ENCODE assay signal across 1 cellular context in the genomic region with DNA sequence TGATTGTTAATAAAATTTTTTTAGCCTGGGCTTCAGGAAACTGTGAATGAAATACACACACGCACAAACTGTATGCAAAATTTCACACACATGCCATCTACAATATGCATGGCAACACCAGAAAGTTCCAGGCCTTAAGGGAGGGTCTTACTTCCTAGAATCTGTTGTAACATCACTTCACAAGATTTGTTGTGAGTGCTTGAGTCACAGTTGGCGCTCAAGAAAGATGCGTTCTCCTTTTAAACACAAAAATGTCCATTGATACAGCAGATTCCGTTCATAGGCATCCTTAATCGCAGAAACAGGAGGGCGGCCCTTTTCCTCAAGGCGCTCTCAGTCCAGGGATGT.
TF ChIP-seq lines count a peak whose summit lies in the region.

No MANE protein-coding gene starts in this region.

TF ChIP-seq in HepG2, 621 proteins besides CTCF, POLR2A, EP300 and RAD21 (continued from another document):
- no peak for TF ChIP-seq ESRRA (CRISPR knock-in tag; IDR thresholded peaks at IDR 0.05; ENCODE audit: low read depth)
- no peak for TF ChIP-seq GATAD1 (CRISPR knock-in tag; IDR thresholded peaks at IDR 0.05)
- TF ChIP-seq SNAI1 (CRISPR knock-in tag; IDR thresholded peaks at IDR 0.05; ENCODE audit: borderline replicate concordance) = no peak
- TF ChIP-seq, protein P1, sequence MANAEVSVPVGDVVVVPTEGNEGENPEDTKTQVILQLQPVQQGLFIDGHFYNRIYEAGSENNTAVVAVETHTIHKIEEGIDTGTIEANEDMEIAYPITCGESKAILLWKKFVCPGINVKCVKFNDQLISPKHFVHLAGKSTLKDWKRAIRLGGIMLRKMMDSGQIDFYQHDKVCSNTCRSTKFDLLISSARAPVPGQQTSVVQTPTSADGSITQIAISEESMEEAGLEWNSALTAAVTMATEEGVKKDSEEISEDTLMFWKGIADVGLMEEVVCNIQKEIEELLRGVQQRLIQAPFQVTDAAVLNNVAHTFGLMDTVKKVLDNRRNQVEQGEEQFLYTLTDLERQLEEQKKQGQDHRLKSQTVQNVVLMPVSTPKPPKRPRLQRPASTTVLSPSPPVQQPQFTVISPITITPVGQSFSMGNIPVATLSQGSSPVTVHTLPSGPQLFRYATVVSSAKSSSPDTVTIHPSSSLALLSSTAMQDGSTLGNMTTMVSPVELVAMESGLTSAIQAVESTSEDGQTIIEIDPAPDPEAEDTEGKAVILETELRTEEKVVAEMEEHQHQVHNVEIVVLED (CRISPR knock-in tag; IDR thresholded peaks at IDR 0.05; ENCODE audit: borderline replicate concordance) = no peak
- no peak for TF ChIP-seq TCF7L2 (IDR thresholded peaks at IDR 0.05; ENCODE audit: low read depth, low read length)
- no peak for TF ChIP-seq FLYWCH1 (CRISPR knock-in tag; IDR thresholded peaks at IDR 0.05)
- no peak for TF ChIP-seq ZSCAN12 (CRISPR knock-in tag; IDR thresholded peaks at IDR 0.05)
- TF ChIP-seq, protein P2, sequence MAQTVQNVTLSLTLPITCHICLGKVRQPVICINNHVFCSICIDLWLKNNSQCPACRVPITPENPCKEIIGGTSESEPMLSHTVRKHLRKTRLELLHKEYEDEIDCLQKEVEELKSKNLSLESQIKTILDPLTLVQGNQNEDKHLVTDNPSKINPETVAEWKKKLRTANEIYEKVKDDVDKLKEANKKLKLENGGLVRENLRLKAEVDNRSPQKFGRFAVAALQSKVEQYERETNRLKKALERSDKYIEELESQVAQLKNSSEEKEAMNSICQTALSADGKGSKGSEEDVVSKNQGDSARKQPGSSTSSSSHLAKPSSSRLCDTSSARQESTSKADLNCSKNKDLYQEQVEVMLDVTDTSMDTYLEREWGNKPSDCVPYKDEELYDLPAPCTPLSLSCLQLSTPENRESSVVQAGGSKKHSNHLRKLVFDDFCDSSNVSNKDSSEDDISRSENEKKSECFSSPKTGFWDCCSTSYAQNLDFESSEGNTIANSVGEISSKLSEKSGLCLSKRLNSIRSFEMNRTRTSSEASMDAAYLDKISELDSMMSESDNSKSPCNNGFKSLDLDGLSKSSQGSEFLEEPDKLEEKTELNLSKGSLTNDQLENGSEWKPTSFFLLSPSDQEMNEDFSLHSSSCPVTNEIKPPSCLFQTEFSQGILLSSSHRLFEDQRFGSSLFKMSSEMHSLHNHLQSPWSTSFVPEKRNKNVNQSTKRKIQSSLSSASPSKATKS (CRISPR knock-in tag; IDR thresholded peaks at IDR 0.05) = no peak
- TF ChIP-seq NR2F6 (IDR thresholded peaks at IDR 0.05) = peak; percentile 21; the same call in 1 of the 2 replicates
- TF ChIP-seq NR2F6 (CRISPR knock-in tag; IDR thresholded peaks at IDR 0.05) = no peak
- 0 out of 2 replicates have a peak, but pooled peaks have one; percentile 7 for TF ChIP-seq JUN (CRISPR knock-in tag; IDR thresholded peaks at IDR 0.05)
- TF ChIP-seq KLF11 (CRISPR knock-in tag; IDR thresholded peaks at IDR 0.05) = no peak
- TF ChIP-seq, protein P3, sequence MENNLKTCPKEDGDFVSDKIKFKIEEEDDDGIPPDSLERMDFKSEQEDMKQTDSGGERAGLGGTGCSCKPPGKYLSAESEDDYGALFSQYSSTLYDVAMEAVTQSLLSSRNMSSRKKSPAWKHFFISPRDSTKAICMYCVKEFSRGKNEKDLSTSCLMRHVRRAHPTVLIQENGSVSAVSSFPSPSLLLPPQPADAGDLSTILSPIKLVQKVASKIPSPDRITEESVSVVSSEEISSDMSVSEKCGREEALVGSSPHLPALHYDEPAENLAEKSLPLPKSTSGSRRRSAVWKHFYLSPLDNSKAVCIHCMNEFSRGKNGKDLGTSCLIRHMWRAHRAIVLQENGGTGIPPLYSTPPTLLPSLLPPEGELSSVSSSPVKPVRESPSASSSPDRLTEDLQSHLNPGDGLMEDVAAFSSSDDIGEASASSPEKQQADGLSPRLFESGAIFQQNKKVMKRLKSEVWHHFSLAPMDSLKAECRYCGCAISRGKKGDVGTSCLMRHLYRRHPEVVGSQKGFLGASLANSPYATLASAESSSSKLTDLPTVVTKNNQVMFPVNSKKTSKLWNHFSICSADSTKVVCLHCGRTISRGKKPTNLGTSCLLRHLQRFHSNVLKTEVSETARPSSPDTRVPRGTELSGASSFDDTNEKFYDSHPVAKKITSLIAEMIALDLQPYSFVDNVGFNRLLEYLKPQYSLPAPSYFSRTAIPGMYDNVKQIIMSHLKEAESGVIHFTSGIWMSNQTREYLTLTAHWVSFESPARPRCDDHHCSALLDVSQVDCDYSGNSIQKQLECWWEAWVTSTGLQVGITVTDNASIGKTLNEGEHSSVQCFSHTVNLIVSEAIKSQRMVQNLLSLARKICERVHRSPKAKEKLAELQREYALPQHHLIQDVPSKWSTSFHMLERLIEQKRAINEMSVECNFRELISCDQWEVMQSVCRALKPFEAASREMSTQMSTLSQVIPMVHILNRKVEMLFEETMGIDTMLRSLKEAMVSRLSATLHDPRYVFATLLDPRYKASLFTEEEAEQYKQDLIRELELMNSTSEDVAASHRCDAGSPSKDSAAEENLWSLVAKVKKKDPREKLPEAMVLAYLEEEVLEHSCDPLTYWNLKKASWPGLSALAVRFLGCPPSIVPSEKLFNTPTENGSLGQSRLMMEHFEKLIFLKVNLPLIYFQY (CRISPR knock-in tag; IDR thresholded peaks at IDR 0.05; ENCODE audit: borderline replicate concordance) = no peak
- no peak for TF ChIP-seq ELF4 (CRISPR knock-in tag; IDR thresholded peaks at IDR 0.05; ENCODE audit: borderline replicate concordance)
- no peak for TF ChIP-seq KDM5A (IDR thresholded peaks at IDR 0.05; ENCODE audit: borderline replicate concordance, low read length)
- TF ChIP-seq TARDBP (CRISPR knock-in tag; IDR thresholded peaks at IDR 0.05) = no peak
- no peak for TF ChIP-seq WIZ (CRISPR knock-in tag; IDR thresholded peaks at IDR 0.05)
- no peak for TF ChIP-seq ZNF230 (CRISPR knock-in tag; IDR thresholded peaks at IDR 0.05)
- TF ChIP-seq ZNF570 (CRISPR knock-in tag; IDR thresholded peaks at IDR 0.05; ENCODE audit: borderline replicate concordance) = 0 out of 2 replicates have a peak, but pooled peaks have one; percentile 8
- no peak for TF ChIP-seq PTBP1 (IDR thresholded peaks at IDR 0.05; ENCODE audit: low read depth, low read length, poor library complexity, severe bottlenecking)
- no peak for TF ChIP-seq ZNF34 (CRISPR knock-in tag; IDR thresholded peaks at IDR 0.05; ENCODE audit: borderline replicate concordance)
- no peak for TF ChIP-seq ARHGAP35 (CRISPR knock-in tag; IDR thresholded peaks at IDR 0.05; ENCODE audit: borderline replicate concordance)
- no peak for TF ChIP-seq NFE2L1 (CRISPR knock-in tag; IDR thresholded peaks at IDR 0.05; ENCODE audit: borderline replicate concordance)
- no peak for TF ChIP-seq ZNF775 (CRISPR knock-in tag; IDR thresholded peaks at IDR 0.05; ENCODE audit: borderline replicate concordance)
- TF ChIP-seq ZNF567 (CRISPR knock-in tag; IDR thresholded peaks at IDR 0.05; ENCODE audit: borderline replicate concordance) = no peak
- TF ChIP-seq ZNF552 (CRISPR knock-in tag; IDR thresholded peaks at IDR 0.05; ENCODE audit: borderline replicate concordance) = no peak
- no peak for TF ChIP-seq ZNF256 (CRISPR knock-in tag; conservative IDR thresholded peaks at IDR 0.05)
- TF ChIP-seq ZFP36L1 (CRISPR knock-in tag; IDR thresholded peaks at IDR 0.05) = 0 out of 2 replicates have a peak, but pooled peaks have one; percentile 5
- no peak for TF ChIP-seq CENPX (CRISPR knock-in tag; IDR thresholded peaks at IDR 0.05)
- TF ChIP-seq ZNF263 (CRISPR knock-in tag; IDR thresholded peaks at IDR 0.05) = no peak
- TF ChIP-seq ZNF441 (CRISPR knock-in tag; IDR thresholded peaks at IDR 0.05; ENCODE audit: borderline replicate concordance) = no peak
- TF ChIP-seq NFATC3 (CRISPR knock-in tag; IDR thresholded peaks at IDR 0.05) = 0 out of 2 replicates have a peak, but pooled peaks have one; percentile 12
- TF ChIP-seq, protein P4, sequence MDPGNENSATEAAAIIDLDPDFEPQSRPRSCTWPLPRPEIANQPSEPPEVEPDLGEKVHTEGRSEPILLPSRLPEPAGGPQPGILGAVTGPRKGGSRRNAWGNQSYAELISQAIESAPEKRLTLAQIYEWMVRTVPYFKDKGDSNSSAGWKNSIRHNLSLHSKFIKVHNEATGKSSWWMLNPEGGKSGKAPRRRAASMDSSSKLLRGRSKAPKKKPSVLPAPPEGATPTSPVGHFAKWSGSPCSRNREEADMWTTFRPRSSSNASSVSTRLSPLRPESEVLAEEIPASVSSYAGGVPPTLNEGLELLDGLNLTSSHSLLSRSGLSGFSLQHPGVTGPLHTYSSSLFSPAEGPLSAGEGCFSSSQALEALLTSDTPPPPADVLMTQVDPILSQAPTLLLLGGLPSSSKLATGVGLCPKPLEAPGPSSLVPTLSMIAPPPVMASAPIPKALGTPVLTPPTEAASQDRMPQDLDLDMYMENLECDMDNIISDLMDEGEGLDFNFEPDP (CRISPR knock-in tag; conservative IDR thresholded peaks at IDR 0.05) = no peak
- no peak for TF ChIP-seq ZNF780A (CRISPR knock-in tag; IDR thresholded peaks at IDR 0.05)
- no peak for TF ChIP-seq ZFP1 (CRISPR knock-in tag; IDR thresholded peaks at IDR 0.05)
TF ChIP-seq in HepG2: peak in this region for 12.
